Comparison of ENCODE assay signal across 9 cellular contexts in the genomic region with DNA sequence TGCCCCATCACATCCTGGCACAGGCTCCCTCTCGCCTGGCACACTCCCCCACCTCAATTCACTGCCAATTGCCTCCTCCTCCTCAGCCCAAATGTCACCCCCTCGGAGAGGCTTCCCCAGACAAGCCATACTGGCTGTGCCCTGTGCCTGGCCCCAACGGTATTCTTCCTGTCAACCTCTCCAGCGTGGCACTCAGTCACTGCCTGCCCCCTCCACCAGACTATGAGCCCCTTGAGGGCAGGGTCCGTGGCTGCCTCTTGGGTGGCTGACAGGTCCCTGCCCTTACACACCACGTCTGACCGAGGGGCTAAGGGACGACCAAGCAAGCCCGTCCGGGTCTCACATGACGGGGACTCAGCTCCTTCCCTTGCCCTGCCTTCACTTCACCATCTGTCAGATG.
A peak's percentile ranks its signal among the peaks of the same experiment; 100 is the strongest.
DNase-seq lines count a peak whose midpoint lies in the region; ATAC-seq and TF ChIP-seq lines count a peak whose summit lies in the region.
"Had no signal": no experiment of that assay in that cellular context is flagged by ENCODE, and none has a peak within 500 bp of the region (broad histone marks: within the 10 kb centered on the region; RNA-seq: fewer than 3 reads in every experiment).

No MANE protein-coding gene starts in this region.

- no peak overlapping the region for H3K4me2 ChIP-seq in trophoblast cell (ENCODE audit: low read length)

- no peak overlapping the region for H2BK5ac ChIP-seq in trophoblast cell (ENCODE audit: low read depth, low read length, poor library complexity)

- H3K4me3 Mint-ChIP-seq in stimulated activated naive CD8-positive, alpha-beta T cell treated with anti-CD3 and anti-CD28 coated beads, Interleukin-15, amount 100 ng/mL, for 72 hours: no peak overlapping the region
- H3K4me3 Mint-ChIP-seq in glutamatergic neuron (ENCODE audit: unreplicated experiment): peak overlapping the region; percentile 52

- no peaks in the 10 kb centered on the region for H3K9me3 Mint-ChIP-seq in stimulated activated naive CD8-positive, alpha-beta T cell treated with anti-CD3 and anti-CD28 coated beads, Interleukin-15, amount 100 ng/mL, for 72 hours
- peaks cover 71% of the 10 kb centered on the region for H3K9me3 Mint-ChIP-seq in glutamatergic neuron (ENCODE audit: unreplicated experiment)

- no peak overlapping the region for H3K27ac ChIP-seq in trophoblast cell (ENCODE audit: low read depth, low read length)

- no peak overlapping the region for H3K18ac ChIP-seq in trophoblast cell (ENCODE audit: low read length)

- no peak overlapping the region for H3K4me3 ChIP-seq in trophoblast cell (ENCODE audit: low read depth, low read length)
- H3K4me3 ChIP-seq: BLaER1 treated with 17β-estradiol and CSF1 and Interleukin-3, amounts not matched to agents 10 nM and 100 nM had no signal

- no peak for DNase-seq in stimulated activated naive CD8-positive, alpha-beta T cell treated with anti-CD3 and anti-CD28 coated beads, Interleukin-15, amount 100 ng/mL, for 72 hours
- DNase-seq in stimulated activated naive CD8-positive, alpha-beta T cell treated with anti-CD3 and anti-CD28 coated beads, Interleukin-15, Interleukin-2, amounts not matched to agents 100 U/mL and 50 U/mL, for 24 hours: no peak
- no peak for DNase-seq in glutamatergic neuron
- no peak for DNase-seq in trophoblast cell
- DNase-seq in HCEC 1CT: no peak
- no peak for DNase-seq in HEK293T (ENCODE audit: extremely low spot score)
- DNase-seq in activated CD4-positive, CD25-positive, alpha-beta regulatory T cell treated with anti-CD3 and anti-CD28 coated beads, Interleukin-2, amount 50 U/mL, for 72 hours: no peak

- no peak overlapping the region for H3K14ac ChIP-seq in trophoblast cell (ENCODE audit: low read length)

- peaks cover 23 to 35% of the 10 kb centered on the region in 2 experiments for H3K4me1 ChIP-seq in trophoblast cell (ENCODE audit: control insufficient read depth in 1 of 2, insufficient read depth in 2 of 2, low read length in 2 of 2)

- WGBS in trophoblast cell (ENCODE audit: extremely low coverage, insufficient coverage, insufficient read length): no CpG with 5 or more reads among the region's 11 CpGs

- H3K23ac ChIP-seq in trophoblast cell (ENCODE audit: low read length): no peak overlapping the region

- ATAC-seq in stimulated activated naive CD8-positive, alpha-beta T cell treated with anti-CD3 and anti-CD28 coated beads, Interleukin-15, amount 100 ng/mL, for 72 hours: no peak
- no peak for ATAC-seq in stimulated activated naive CD8-positive, alpha-beta T cell treated with anti-CD3 and anti-CD28 coated beads, Interleukin-15, Interleukin-2, amounts not matched to agents 100 U/mL and 50 U/mL, for 24 hours
- ATAC-seq in GM18517 (IDR thresholded peaks at IDR 0.05; ENCODE audit: unreplicated experiment): no peak

- H2BK12ac ChIP-seq in trophoblast cell (ENCODE audit: low read length): no peak overlapping the region

- H3K9me3 ChIP-seq in trophoblast cell (ENCODE audit: insufficient read depth, low read depth, low read length): peaks cover 5% of the 10 kb centered on the region
- H3K9me3 ChIP-seq: BLaER1 treated with 17β-estradiol and CSF1 and Interleukin-3, amounts not matched to agents 10 nM and 100 nM had no signal

- no peak overlapping the region for H4K91ac ChIP-seq in trophoblast cell (ENCODE audit: low read depth, low read length)

- POLR2A ChIA-PET in HEK293T (lab: Yijun Ruan, JAX): interaction anchor here (0.6 to 1.3 kb wide), 2 partner anchors 212 to 214 kb away, joined by 3 read pairs; no protein-coding TSS in a partner anchor

- H3K4me1 Mint-ChIP-seq in stimulated activated naive CD8-positive, alpha-beta T cell treated with anti-CD3 and anti-CD28 coated beads, Interleukin-15, amount 100 ng/mL, for 72 hours: peaks cover 78% of the 10 kb centered on the region
- H3K4me1 Mint-ChIP-seq in glutamatergic neuron (ENCODE audit: low read depth, unreplicated experiment): peaks cover 58% of the 10 kb centered on the region

- H3K36me3 Mint-ChIP-seq in glutamatergic neuron (ENCODE audit: unreplicated experiment): peaks cover 1% of the 10 kb centered on the region

- H2AK5ac ChIP-seq in trophoblast cell (ENCODE audit: low read length): no peak overlapping the region

- H4K8ac ChIP-seq in trophoblast cell (ENCODE audit: low read depth, low read length): no peak overlapping the region

- no peaks in the 10 kb centered on the region for H3K27me3 Mint-ChIP-seq in stimulated activated naive CD8-positive, alpha-beta T cell treated with anti-CD3 and anti-CD28 coated beads, Interleukin-15, amount 100 ng/mL, for 72 hours
- H3K27me3 Mint-ChIP-seq in glutamatergic neuron (ENCODE audit: unreplicated experiment): peaks cover 50% of the 10 kb centered on the region

- H4K12ac ChIP-seq in trophoblast cell (ENCODE audit: low read depth, low read length): no peak overlapping the region

- CTCF ChIA-PET in HEK293T (lab: Yijun Ruan, JAX): interaction anchor here (0.6 to 2.6 kb wide), 4 partner anchors 10 to 212 kb away, joined by 3 to 9 read pairs (median 5); no protein-coding TSS in a partner anchor

- no peak overlapping the region for H2BK120ac ChIP-seq in trophoblast cell (ENCODE audit: insufficient read depth, low read length, poor library complexity)

- H3K79me2 ChIP-seq in trophoblast cell (ENCODE audit: control insufficient read depth, insufficient read depth, low read length, poor library complexity): no peaks in the 10 kb centered on the region

- H2AFZ ChIP-seq in trophoblast cell (ENCODE audit: insufficient read depth, low read length, poor library complexity): peak overlapping the region; percentile 23

- peak overlapping the region; percentile 4 for H3K4ac ChIP-seq in trophoblast cell (ENCODE audit: low read depth, low read length)

- H3K79me1 ChIP-seq in trophoblast cell (ENCODE audit: low read length): peaks cover 9% of the 10 kb centered on the region

- no peaks in the 10 kb centered on the region for H3K27me3 ChIP-seq in trophoblast cell (ENCODE audit: insufficient read depth, low read length)
- H3K27me3 ChIP-seq: BLaER1 treated with 17β-estradiol and CSF1 and Interleukin-3, amounts not matched to agents 10 nM and 100 nM had no signal

- H3K9ac ChIP-seq in trophoblast cell (ENCODE audit: low read length): no peak overlapping the region
- H3K9ac ChIP-seq: BLaER1 treated with 17β-estradiol and CSF1 and Interleukin-3, amounts not matched to agents 10 nM and 100 nM had no signal

- H3K36me3 ChIP-seq in trophoblast cell (ENCODE audit: control insufficient read depth in 1 of 2, insufficient read depth in 2 of 2, low read length in 2 of 2): peaks cover 23% of the 10 kb centered on the region in 2 experiments

- TF ChIP-seq CTCF in glutamatergic neuron (IDR thresholded peaks at IDR 0.05; ENCODE audit: partially characterized antibody, unreplicated experiment): no peak

- peak overlapping the region; percentile 52 to 77 for H3K27ac Mint-ChIP-seq in stimulated activated naive CD8-positive, alpha-beta T cell treated with anti-CD3 and anti-CD28 coated beads, Interleukin-15, amount 100 ng/mL, for 72 hours
- H3K27ac Mint-ChIP-seq in glutamatergic neuron (ENCODE audit: unreplicated experiment): peak overlapping the region; percentile 94

TF ChIP-seq in HEK293T, 16 proteins besides CTCF, POLR2A, EP300 and RAD21:
- TF ChIP-seq BHLHE40 (IDR thresholded peaks at IDR 0.05; ENCODE audit: borderline replicate concordance): no peak
- no peak for TF ChIP-seq CTBP1 (IDR thresholded peaks at IDR 0.05; ENCODE audit: borderline replicate concordance)
- no peak for TF ChIP-seq SUZ12 (IDR thresholded peaks at IDR 0.05)
- TF ChIP-seq ZNF384 (IDR thresholded peaks at IDR 0.05): no peak
- no peak for TF ChIP-seq L3MBTL2 (conservative IDR thresholded peaks at IDR 0.05)
- no peak for TF ChIP-seq FOXM1 (IDR thresholded peaks at IDR 0.05; ENCODE audit: borderline replicate concordance)
